In the genomic region with DNA sequence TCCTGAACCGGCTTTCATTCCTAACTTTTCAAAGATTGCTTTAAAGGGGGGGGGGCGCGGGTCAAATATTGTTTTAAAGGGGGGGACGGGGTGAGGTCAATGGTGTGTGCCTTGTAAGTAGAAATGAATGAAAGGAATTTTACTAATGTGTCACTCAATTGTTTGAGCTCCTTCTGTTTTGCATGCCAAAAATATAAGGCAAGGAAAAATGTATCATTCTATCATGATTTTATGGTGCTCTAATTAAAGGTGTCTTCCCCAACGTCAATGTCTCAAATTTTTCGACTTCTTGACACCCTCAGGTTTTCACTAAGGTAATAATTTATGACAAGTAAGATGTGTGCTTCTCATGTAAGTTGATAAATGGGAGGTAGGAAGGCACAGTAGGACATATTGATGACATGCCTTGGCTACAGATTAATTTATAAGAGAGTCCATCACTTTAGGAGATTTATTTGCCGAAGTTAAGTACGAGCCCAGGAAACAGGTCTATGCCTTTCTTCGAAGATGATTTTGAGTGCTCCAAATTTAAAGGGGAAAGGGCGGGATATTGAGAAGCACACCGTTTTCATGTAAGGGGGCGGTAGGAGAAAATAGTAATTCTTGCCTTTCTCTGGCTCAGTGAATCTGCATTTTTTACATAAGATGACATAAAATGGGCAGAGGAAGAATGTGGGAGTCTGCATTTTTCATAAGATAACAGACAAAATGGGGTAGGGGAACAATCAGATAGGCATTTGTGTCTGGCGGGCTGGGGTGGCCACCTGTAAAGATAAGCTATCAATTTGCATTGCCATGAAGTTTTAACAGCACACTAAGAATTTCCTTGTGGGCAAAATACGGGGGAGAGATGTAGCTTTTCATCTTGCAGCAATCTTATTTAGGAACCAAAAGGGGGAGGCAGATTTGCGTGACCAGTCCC, we compare ENCODE assay signal across 8 cellular contexts. TPM values are rescaled to one million over a fixed set of nuclear protein-coding genes. Genes with fewer than 3 reads are reported as not detected.
A peak's percentile ranks its signal among the peaks of the same experiment; 100 is the strongest.
DNase-seq lines count a peak whose midpoint lies in the region; ATAC-seq and TF ChIP-seq lines count a peak whose summit lies in the region.

No MANE protein-coding gene starts in this region.

- no peak for TF ChIP-seq CTCF in SK-N-SH (IDR thresholded peaks at IDR 0.05)

- H3K9me2 ChIP-seq in SK-N-SH: no peaks in the 10 kb centered on the region

- CTCF ChIA-PET in SK-N-SH (lab: Yijun Ruan, JAX): interaction anchor here (1.1 to 1.7 kb wide), 3 partner anchors 11 to 222 kb away, joined by 3 to 4 read pairs (median 3); no protein-coding TSS in a partner anchor

- H3K4me3 ChIP-seq in SK-N-SH (ENCODE audit: low read depth in 2 of 2, low read length in 1 of 2) (peak overlapping the region; percentile 66 to 79), subcutaneous abdominal adipose tissue (ENCODE audit: low read depth in 1 of 5, low read length in 5 of 5) (peak overlapping the region; percentile 67 to 99 (median 84))

- peak overlapping the region; percentile 20; the same call in 1 of the 2 replicates for H3K9ac ChIP-seq in SK-N-SH
- H3K9ac ChIP-seq in subcutaneous abdominal adipose tissue (ENCODE audit: low read length in 5 of 5): peak overlapping the region in 2 of 5 donors; percentile 58 to 70

- no peak for TF ChIP-seq EP300 in SK-N-SH (IDR thresholded peaks at IDR 0.05; ENCODE audit: borderline replicate concordance in 1 of 2, low read depth in 1 of 2, low read length in 1 of 2)

- H3K27me3 ChIP-seq in SK-N-SH (ENCODE audit: insufficient read depth) (no peaks in the 10 kb centered on the region), subcutaneous abdominal adipose tissue (ENCODE audit: control insufficient read depth in 5 of 5, insufficient read depth in 4 of 5, low read length in 5 of 5) (no peaks in the 10 kb centered on the region)

- intact Hi-C loops in activated T-helper 2 cell treated with anti-CD3 and anti-CD28 coated beads, Interferon-gamma antibody, Interleukin-2, Interleukin-4, amounts not matched to agents 10 μg/mL and 5 μg/mL and 100 μg/mL, durations not matched to agents 14 hours and 24 hours and 36 hours (cut with micrococcal nuclease): loop anchor here (1.0 to 5.0 kb wide), 6 partner anchors 74 to 287 kb away; partner anchors contain the start of gene RNF125

- no peak for ATAC-seq in SK-N-SH treated with all-trans-retinoic acid at 6 μM for 48 hours
- ATAC-seq in GM21360 (IDR thresholded peaks at IDR 0.05; ENCODE audit: unreplicated experiment): no peak

- peaks cover 36% of the 10 kb centered on the region for H3K4me1 Mint-ChIP-seq in activated T-helper 2 cell treated with anti-CD3 and anti-CD28 coated beads, Interferon-gamma antibody, Interleukin-2, Interleukin-4, amounts not matched to agents 10 μg/mL and 5 μg/mL and 100 μg/mL, durations not matched to agents 14 hours and 24 hours and 36 hours (ENCODE audit: low read depth)
- peaks cover 36 to 47% of the 10 kb centered on the region in 2 donors for H3K4me1 Mint-ChIP-seq in immature natural killer cell

- peak overlapping the region; percentile 95 for H2AFZ ChIP-seq in SK-N-SH (ENCODE audit: low read depth)

- H3K4me1 ChIP-seq in SK-N-SH (ENCODE audit: control insufficient read depth in 1 of 2, insufficient read depth in 2 of 2, low read depth in 1 of 2, low read length in 1 of 2) (peaks cover 6 to 7% of the 10 kb centered on the region in 2 experiments; a peak in 3 of 4 replicates), subcutaneous abdominal adipose tissue (ENCODE audit: control insufficient read depth in 5 of 5, insufficient read depth in 5 of 5, low read length in 5 of 5) (peaks cover 4 to 31% (median 26%) of the 10 kb centered on the region in 5 donors)

- H3K9me3 Mint-ChIP-seq in activated T-helper 2 cell treated with anti-CD3 and anti-CD28 coated beads, Interferon-gamma antibody, Interleukin-2, Interleukin-4, amounts not matched to agents 10 μg/mL and 5 μg/mL and 100 μg/mL, durations not matched to agents 14 hours and 24 hours and 36 hours: no peaks in the 10 kb centered on the region
- no peaks in the 10 kb centered on the region for H3K9me3 Mint-ChIP-seq in immature natural killer cell

- no peaks in the 10 kb centered on the region for H3K27me3 Mint-ChIP-seq in activated T-helper 2 cell treated with anti-CD3 and anti-CD28 coated beads, Interferon-gamma antibody, Interleukin-2, Interleukin-4, amounts not matched to agents 10 μg/mL and 5 μg/mL and 100 μg/mL, durations not matched to agents 14 hours and 24 hours and 36 hours (ENCODE audit: low read depth)
- peaks cover 7 to 15% (median 10%) of the 10 kb centered on the region in 3 donors for H3K27me3 Mint-ChIP-seq in immature natural killer cell (ENCODE audit: low read depth in 3 of 3)

- WGBS in SK-N-SH (ENCODE audit: low lambda C conversion rate): 16% methylated on average over 15 of the region's 15 CpGs

- peak overlapping the region; percentile 99 for H3K27ac Mint-ChIP-seq in activated T-helper 2 cell treated with anti-CD3 and anti-CD28 coated beads, Interferon-gamma antibody, Interleukin-2, Interleukin-4, amounts not matched to agents 10 μg/mL and 5 μg/mL and 100 μg/mL, durations not matched to agents 14 hours and 24 hours and 36 hours
- peak overlapping the region; percentile 91 to 100 (median 98) for H3K27ac Mint-ChIP-seq in immature natural killer cell

- DNase-seq in SK-N-SH (no peak), immature natural killer cell (peak in 2 of 3 donors; percentile 7 to 12), DMS 273 treated with DMSO at 0.1 percent for 48 hours (lab: John Stamatoyannopoulos, UW) (no peak), mucosa of gallbladder (ENCODE audit: low spot score) (no peak)
- no peak for DNase-seq in activated T-helper 2 cell treated with anti-CD3 and anti-CD28 coated beads, Interferon-gamma antibody, Interleukin-2, Interleukin-4, amounts not matched to agents 10 μg/mL and 5 μg/mL and 100 μg/mL, durations not matched to agents 14 hours and 24 hours and 36 hours (ENCODE audit: low spot score)

- H3K36me3 Mint-ChIP-seq in activated T-helper 2 cell treated with anti-CD3 and anti-CD28 coated beads, Interferon-gamma antibody, Interleukin-2, Interleukin-4, amounts not matched to agents 10 μg/mL and 5 μg/mL and 100 μg/mL, durations not matched to agents 14 hours and 24 hours and 36 hours (ENCODE audit: low read depth): peaks cover 16% of the 10 kb centered on the region
- H3K36me3 Mint-ChIP-seq in immature natural killer cell: no peaks in the 10 kb centered on the region

- H3K9me3 ChIP-seq in SK-N-SH: no peaks in the 10 kb centered on the region
- no peaks in the 10 kb centered on the region for H3K9me3 ChIP-seq in subcutaneous abdominal adipose tissue (ENCODE audit: control insufficient read depth in 5 of 5, low read length in 5 of 5)

- peaks cover 25% of the 10 kb centered on the region for H4K20me1 ChIP-seq in SK-N-SH (ENCODE audit: insufficient read depth)

- peak overlapping the region; percentile 89 for H3K4me2 ChIP-seq in SK-N-SH

- peak overlapping the region; percentile 100 for H3K4me3 Mint-ChIP-seq in activated T-helper 2 cell treated with anti-CD3 and anti-CD28 coated beads, Interferon-gamma antibody, Interleukin-2, Interleukin-4, amounts not matched to agents 10 μg/mL and 5 μg/mL and 100 μg/mL, durations not matched to agents 14 hours and 24 hours and 36 hours (ENCODE audit: low read depth)
- H3K4me3 Mint-ChIP-seq in immature natural killer cell: peak overlapping the region; percentile 98 to 100 (median 100)

- H3K27ac ChIP-seq in SK-N-SH (ENCODE audit: low read depth in 2 of 2, low read length in 1 of 2) (peak overlapping the region in 1 of 2 experiments; percentile 65; a peak in 3 of 4 replicates), subcutaneous abdominal adipose tissue (ENCODE audit: low read depth, low read length) (peak overlapping the region; percentile 71)

- H3K36me3 ChIP-seq in SK-N-SH (replicated peaks in 1 of 2; ENCODE audit: control insufficient read depth in 1 of 2, insufficient read depth in 2 of 2, low read length in 1 of 2): no peaks in the 10 kb centered on the region
- no peaks in the 10 kb centered on the region for H3K36me3 ChIP-seq in subcutaneous abdominal adipose tissue (ENCODE audit: control insufficient read depth in 5 of 5, insufficient read depth in 5 of 5, low read length in 5 of 5)

- no peaks in the 10 kb centered on the region for H3F3A ChIP-seq in SK-N-SH (replicated peaks; ENCODE audit: insufficient read depth)

- TF ChIP-seq RAD21 in SK-N-SH (IDR thresholded peaks at IDR 0.05; ENCODE audit: low read length): no peak

- peaks cover 35% of the 10 kb centered on the region for H3K79me2 ChIP-seq in SK-N-SH (ENCODE audit: insufficient read depth)

- POLR2A ChIA-PET in SK-N-SH (lab: Yijun Ruan, JAX): interaction anchor here (1.0 kb wide), 1 partner anchor 20 kb away, joined by 3 read pairs; no protein-coding TSS in a partner anchor

TF ChIP-seq in SK-N-SH, 30 proteins besides CTCF, POLR2A, EP300 and RAD21 (continues in another document):
- TF ChIP-seq NFIC (IDR thresholded peaks at IDR 0.05; ENCODE audit: borderline replicate concordance): no peak
- peak; percentile 42; the same call in 1 of the 2 replicates for TF ChIP-seq GATA2 (CRISPR knock-in tag; IDR thresholded peaks at IDR 0.05)

TF ChIP-seq in SK-N-SH treated with all-trans-retinoic acid at 6 μM for 48 hours, 23 proteins besides CTCF, POLR2A, EP300 and RAD21 (continues in another document):
- TF ChIP-seq GLIS3 (CRISPR knock-in tag; IDR thresholded peaks at IDR 0.05) (no peak), CREB5 (CRISPR knock-in tag; IDR thresholded peaks at IDR 0.05; ENCODE audit: low read depth) (no peak)

RNA-seq across cellular contexts. Expression of gene TRAPPC8, which starts 1.2 kb away (rescaled TPM):
- polyA plus RNA-seq in SK-N-SH (2012; rRNA removed) (14.9 and 22.5 TPM in 2 replicates), immature natural killer cell (10 to 100 TPM; 15.3 to 24.5 (median 16.2) TPM)
- polyA plus RNA-seq in SK-N-SH (2012; cell fraction: cytosol; rRNA removed): 16.0 and 17.6 TPM in 2 replicates
- polyA plus RNA-seq in SK-N-SH (2012; cell fraction: nucleus; rRNA removed): 23.3 and 40.2 TPM in 2 replicates
- 41.3 and 46.4 TPM in 2 replicates for total RNA-seq in activated T-helper 2 cell treated with anti-CD3 and anti-CD28 coated beads, Interferon-gamma antibody, Interleukin-2, Interleukin-4, amounts not matched to agents 10 μg/mL and 5 μg/mL and 100 μg/mL, durations not matched to agents 14 hours and 24 hours and 36 hours
- total RNA-seq in mucosa of gallbladder: 50.4 TPM

Comparison
In these comparisons a context has a peak if more than half of its experiments do, and no peak if none do; other contexts are left out.
1. DNase-seq: peak in immature natural killer cell (2 of 3); none in SK-N-SH (single experiment), activated T-helper 2 cell treated with anti-CD3 and anti-CD28 coated beads, Interferon-gamma antibody, Interleukin-2, Interleukin-4, amounts not matched to agents 10 μg/mL and 5 μg/mL and 100 μg/mL, durations not matched to agents 14 hours and 24 hours and 36 hours (single experiment), DMS 273 treated with DMSO at 0.1 percent for 48 hours (single experiment) and mucosa of gallbladder (single experiment).